10 cellular contexts compared by ENCODE assay signal in the genomic region with DNA sequence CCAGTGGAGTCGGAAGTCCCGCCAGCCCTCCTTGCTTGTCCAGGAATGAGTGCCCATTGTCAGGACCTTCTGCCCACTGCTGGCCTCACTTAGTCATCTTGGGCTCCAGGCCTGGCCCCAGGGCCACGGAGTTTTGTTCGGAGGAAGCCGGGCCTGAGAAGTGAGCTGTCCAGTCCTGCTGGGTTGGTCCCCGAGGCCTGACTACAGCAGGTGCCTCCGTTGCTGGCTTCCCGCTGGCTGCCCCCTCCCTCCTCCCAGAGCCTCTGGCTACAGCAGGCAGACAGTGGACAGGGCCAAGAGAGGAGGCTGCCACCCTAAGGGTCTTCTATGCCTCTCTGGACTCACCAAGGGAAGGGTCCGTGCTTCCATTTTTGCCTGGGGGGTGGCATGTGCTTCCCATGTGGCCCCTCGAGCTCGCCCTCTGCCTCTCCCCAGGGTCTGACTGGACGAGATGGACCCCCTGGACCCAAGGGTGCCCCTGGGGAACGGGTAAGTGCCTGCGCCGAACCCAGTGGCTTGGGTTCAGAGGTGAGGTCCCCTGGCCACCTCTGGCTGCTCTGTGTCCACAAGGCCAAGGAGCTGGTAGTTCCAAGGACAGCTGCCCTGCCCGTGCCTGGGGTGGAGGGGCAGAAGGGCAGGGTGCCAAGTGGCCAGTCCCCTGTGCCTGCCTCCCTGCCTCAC. TPM values are rescaled to one million over a fixed set of nuclear protein-coding genes. Genes with fewer than 3 reads are reported as not detected.
DNase-seq lines count a peak whose midpoint lies in the region; ATAC-seq, FAIRE-seq and TF ChIP-seq lines count a peak whose summit lies in the region.
"Had no signal": no experiment of that assay in that cellular context is flagged by ENCODE, and none has a peak within 500 bp of the region (broad histone marks: within the 10 kb centered on the region; RNA-seq: fewer than 3 reads in every experiment).

No MANE protein-coding gene starts in this region.

- peak overlapping the region; percentile 64 for H2BK15ac ChIP-seq in neuronal stem cell (ENCODE audit: low read length)

- peak; percentile 60 for FAIRE-seq in endothelial cell of umbilical vein (lab: Jason Lieb, UNC)

- CTCF ChIA-PET in endothelial cell of umbilical vein (lab: Charles Lee) = interaction anchor here (0.7 kb wide), 1 partner anchor 12 kb away, joined by 3 read pairs; no protein-coding TSS in a partner anchor

- no peaks in the 10 kb centered on the region for H3K79me2 ChIP-seq in endothelial cell of umbilical vein (ENCODE audit: control insufficient read depth, insufficient read depth, low read length)

- H3K4me3 ChIP-seq in NT2/D1 (ENCODE audit: insufficient read length, low read depth) (no peak overlapping the region), endothelial cell of umbilical vein (replicated peaks in 1 of 3; ENCODE audit: insufficient read depth in 1 of 3, low read depth in 1 of 3, low read length in 3 of 3) (no peak overlapping the region), neuronal stem cell (ENCODE audit: low read length in 2 of 2) (no peak overlapping the region)
- H3K4me3 ChIP-seq: vagina had no signal

- no CpG with 5 or more reads among the region's 16 CpGs for WGBS in neuronal stem cell (ENCODE audit: extremely low coverage in 2 of 2, insufficient read length in 2 of 2, insufficient replicate concordance in 1 of 2), 2 donors

- TF ChIP-seq CTCF in endothelial cell of umbilical vein (IDR thresholded peaks at IDR 0.05; ENCODE audit: extremely low read depth in 1 of 2, insufficient read depth in 1 of 2, low read depth in 1 of 2, low read length in 2 of 2) = no peak

- H3K23ac ChIP-seq in neuronal stem cell (ENCODE audit: low read depth, low read length, poor library complexity) = peak overlapping the region; percentile 85

- H2AFZ ChIP-seq in endothelial cell of umbilical vein (ENCODE audit: low read depth, low read length) (no peak overlapping the region), neuronal stem cell (ENCODE audit: low read length) (no peak overlapping the region)

- H3K27ac ChIP-seq in endothelial cell of umbilical vein (ENCODE audit: insufficient read depth, low read depth, low read length) = no peak overlapping the region
- no peak overlapping the region for H3K27ac ChIP-seq in neuronal stem cell (replicated peaks; ENCODE audit: low read length)
- H3K27ac ChIP-seq: vagina had no signal

- ATAC-seq in activated CD4-positive, CD25-positive, alpha-beta regulatory T cell treated with anti-CD3 and anti-CD28 coated beads, Interleukin-2, amount 50 U/mL, for 24 hours = no peak
- no peak for ATAC-seq in GM21515 (IDR thresholded peaks at IDR 0.05; ENCODE audit: unreplicated experiment)

- TF ChIP-seq POLR2A in endothelial cell of umbilical vein (IDR thresholded peaks at IDR 0.05; ENCODE audit: low read depth, low read length) = no peak

- H2BK5ac ChIP-seq in neuronal stem cell (ENCODE audit: low read length) = peak overlapping the region; percentile 90

- H4K8ac ChIP-seq in neuronal stem cell (ENCODE audit: low read depth, low read length) = no peak overlapping the region

- no peaks in the 10 kb centered on the region for H3K27me3 ChIP-seq in NT2/D1 (ENCODE audit: insufficient read depth, insufficient read length)
- H3K27me3 ChIP-seq in endothelial cell of umbilical vein (ENCODE audit: control insufficient read depth in 2 of 2, insufficient read depth in 2 of 2, low read length in 2 of 2) = peaks cover 12 to 28% of the 10 kb centered on the region in 2 experiments
- H3K27me3 ChIP-seq in neuronal stem cell (ENCODE audit: control insufficient read depth in 3 of 3, insufficient read depth in 3 of 3, low read depth in 1 of 3, low read length in 3 of 3) = peaks cover 0 to 52% (median 10%) of the 10 kb centered on the region in 3 experiments

- peaks cover 2% of the 10 kb centered on the region for H3K79me1 ChIP-seq in neuronal stem cell (ENCODE audit: low read depth, low read length)

- H3K14ac ChIP-seq in neuronal stem cell (ENCODE audit: low read length) = no peak overlapping the region

- peak overlapping the region; percentile 100 for H2AK5ac ChIP-seq in neuronal stem cell (ENCODE audit: low read depth, low read length)

- H2BK120ac ChIP-seq in neuronal stem cell (ENCODE audit: low read depth, low read length) = no peak overlapping the region

- BruUV-seq in endothelial cell of umbilical vein (replicated peaks; lab: Mats Ljungman, UMichigan) = no TSS peak

- H3K4ac ChIP-seq in neuronal stem cell (ENCODE audit: low read length) = no peak overlapping the region

- H4K20me1 ChIP-seq in endothelial cell of umbilical vein (replicated peaks; ENCODE audit: control insufficient read depth, extremely low read depth, insufficient read depth, low read length) = no peaks in the 10 kb centered on the region

- intact Hi-C loops in endothelial cell of umbilical vein (cut with micrococcal nuclease) = no loop called here

- H3K4me1 ChIP-seq in NT2/D1 (ENCODE audit: insufficient read depth, insufficient read length) (peaks cover 54% of the 10 kb centered on the region), endothelial cell of umbilical vein (ENCODE audit: control insufficient read depth, extremely low read depth, insufficient read depth, low read length) (peaks cover 18% of the 10 kb centered on the region), neuronal stem cell (ENCODE audit: control insufficient read depth in 2 of 2, insufficient read depth in 1 of 2, low read depth in 1 of 2, low read length in 2 of 2) (peaks cover 34 to 44% of the 10 kb centered on the region in 2 donors)

- H3K9me3 ChIP-seq in NT2/D1 (ENCODE audit: insufficient read depth, low read length) (no peaks in the 10 kb centered on the region), endothelial cell of umbilical vein (replicated peaks; ENCODE audit: control insufficient read depth, insufficient read depth, low read length) (no peaks in the 10 kb centered on the region), neuronal stem cell (replicated peaks in 1 of 2; ENCODE audit: control insufficient read depth in 2 of 2, insufficient read depth in 1 of 2, low read depth in 1 of 2, low read length in 2 of 2) (no peaks in the 10 kb centered on the region)
- H3K9me3 ChIP-seq: vagina had no signal

- peak overlapping the region; percentile 78 for H3K18ac ChIP-seq in neuronal stem cell (ENCODE audit: low read length)

- peak overlapping the region; percentile 75 for H2BK12ac ChIP-seq in neuronal stem cell (ENCODE audit: low read length)

- no peaks in the 10 kb centered on the region for H3K9me1 ChIP-seq in endothelial cell of umbilical vein (replicated peaks; ENCODE audit: control insufficient read depth, extremely low read depth, insufficient read depth, low read length)

- H3K36me3 ChIP-seq in NT2/D1 (ENCODE audit: insufficient read depth, insufficient read length, low read length) = peaks cover 57% of the 10 kb centered on the region
- H3K36me3 ChIP-seq in endothelial cell of umbilical vein (ENCODE audit: control insufficient read depth in 2 of 2, extremely low read depth in 1 of 2, insufficient read depth in 2 of 2, low read length in 2 of 2) = no peaks in the 10 kb centered on the region
- no peaks in the 10 kb centered on the region for H3K36me3 ChIP-seq in neuronal stem cell (replicated peaks in 1 of 2; ENCODE audit: control insufficient read depth in 2 of 2, insufficient read depth in 2 of 2, low read length in 2 of 2)
- H3K36me3 ChIP-seq: vagina had no signal

- POLR2A ChIA-PET in endothelial cell of umbilical vein (lab: Charles Lee) = no interaction called here

- H4K91ac ChIP-seq in neuronal stem cell (ENCODE audit: low read depth, low read length, poor library complexity) = peak overlapping the region; percentile 43

- no peak overlapping the region for H3K4me2 ChIP-seq in endothelial cell of umbilical vein (ENCODE audit: insufficient read depth, low read length)
- no peak overlapping the region for H3K4me2 ChIP-seq in neuronal stem cell (ENCODE audit: insufficient read depth, low read length, poor library complexity, severe bottlenecking)

- H3K9ac ChIP-seq in NT2/D1 (ENCODE audit: insufficient read length, low read depth) = peak overlapping the region; percentile 64
- H3K9ac ChIP-seq in endothelial cell of umbilical vein (replicated peaks; ENCODE audit: extremely low read depth, insufficient read depth, low read length) = no peak overlapping the region
- no peak overlapping the region for H3K9ac ChIP-seq in neuronal stem cell (ENCODE audit: low read depth, low read length, poor library complexity)

- dilution Hi-C loops in endothelial cell of umbilical vein (cut with MboI; ENCODE audit: extremely low pct_ligation_motif_present, low sequenced_read_pairs) = no loop called here

- DNase-seq in EH (ENCODE audit: low read depth) (peak; percentile 51), NT2/D1 (ENCODE audit: low read depth, low spot score) (no peak), endothelial cell of umbilical vein (ENCODE audit: low read depth, low spot score) (peak; percentile 48), neuronal stem cell (ENCODE audit: low spot score) (no peak), NCI-H2196 (lab: John Stamatoyannopoulos, UW; ENCODE audit: unreplicated experiment) (no peak)
- DNase-seq in stimulated activated CD4-positive, alpha-beta T cell treated with anti-CD3 and anti-CD28 coated beads, Interleukin-15, amount 100 ng/mL, for 24 hours = no peak

RNA-seq across cellular contexts. Expression of gene COL9A3, which starts 2.8 kb away (rescaled TPM):
- total RNA-seq in endothelial cell of umbilical vein = 0.60 and 0.76 TPM in 2 replicates
- 0.19 and 0.46 TPM in 2 replicates for polyA plus RNA-seq in endothelial cell of umbilical vein
- polyA plus RNA-seq in endothelial cell of umbilical vein (2011; cell fraction: cytosol; rRNA removed) = 0.23 and 0.32 TPM in 2 replicates
- 1.8 TPM in 2 replicates for polyA plus RNA-seq in endothelial cell of umbilical vein (2011; cell fraction: nucleus; rRNA removed)
- 0.41 and 1.8 TPM in 2 replicates for polyA plus RNA-seq in endothelial cell of umbilical vein (2012)
- polyA minus RNA-seq in endothelial cell of umbilical vein = 0.08 TPM in 1 of 2 replicates, not detected in the other
- polyA minus RNA-seq in endothelial cell of umbilical vein (2011; cell fraction: cytosol; rRNA and poly(A)+ RNA removed) = 8.6 TPM
- polyA minus RNA-seq in endothelial cell of umbilical vein (2011; cell fraction: nucleus; rRNA and poly(A)+ RNA removed) = not detected in 2 replicates
- 77.2 TPM for polyA plus RNA-seq in neuronal stem cell (2013, experiment 1 of 2)
- polyA plus RNA-seq in neuronal stem cell (2013, experiment 2 of 2) = 77.0 TPM
- total RNA-seq: CD4-positive, alpha-beta memory T cell had no signal

RNA-seq across cellular contexts. Expression of gene OGFR, which starts 15.0 kb away (rescaled TPM):
- total RNA-seq in endothelial cell of umbilical vein = 35.1 and 44.0 TPM in 2 replicates
- 30.4 and 30.8 TPM in 2 replicates for polyA plus RNA-seq in endothelial cell of umbilical vein
- 30.0 and 36.7 TPM in 2 replicates for polyA plus RNA-seq in endothelial cell of umbilical vein (2011; cell fraction: cytosol; rRNA removed)
- polyA plus RNA-seq in endothelial cell of umbilical vein (2011; cell fraction: nucleus; rRNA removed) = 38.4 and 43.1 TPM in 2 replicates
- 24.5 and 27.1 TPM in 2 replicates for polyA plus RNA-seq in endothelial cell of umbilical vein (2012)
- polyA minus RNA-seq in endothelial cell of umbilical vein = 18.0 and 22.8 TPM in 2 replicates
- 31.2 TPM for polyA minus RNA-seq in endothelial cell of umbilical vein (2011; cell fraction: cytosol; rRNA and poly(A)+ RNA removed)
- polyA minus RNA-seq in endothelial cell of umbilical vein (2011; cell fraction: nucleus; rRNA and poly(A)+ RNA removed) = 5.7 and 10.0 TPM in 2 replicates
- 15.0 TPM for polyA plus RNA-seq in neuronal stem cell (2013, experiment 1 of 2)
- 14.7 TPM for polyA plus RNA-seq in neuronal stem cell (2013, experiment 2 of 2)

RNA-seq across cellular contexts. Expression of gene MRGBP, which starts 23.4 kb away (rescaled TPM):
- 17.0 and 17.7 TPM in 2 replicates for total RNA-seq in endothelial cell of umbilical vein
- polyA plus RNA-seq in endothelial cell of umbilical vein = 17.1 and 18.5 TPM in 2 replicates
- 17.5 and 18.1 TPM in 2 replicates for polyA plus RNA-seq in endothelial cell of umbilical vein (2011; cell fraction: cytosol; rRNA removed)
- polyA plus RNA-seq in endothelial cell of umbilical vein (2011; cell fraction: nucleus; rRNA removed) = 13.0 and 14.4 TPM in 2 replicates
- 16.1 and 16.2 TPM in 2 replicates for polyA plus RNA-seq in endothelial cell of umbilical vein (2012)
- polyA minus RNA-seq in endothelial cell of umbilical vein = 10.6 and 15.1 TPM in 2 replicates
- polyA minus RNA-seq in endothelial cell of umbilical vein (2011; cell fraction: cytosol; rRNA and poly(A)+ RNA removed) = 11.3 TPM
- 4.5 and 5.0 TPM in 2 replicates for polyA minus RNA-seq in endothelial cell of umbilical vein (2011; cell fraction: nucleus; rRNA and poly(A)+ RNA removed)
- polyA plus RNA-seq in neuronal stem cell (2013, experiment 1 of 2) = 15.5 TPM
- 15.6 TPM for polyA plus RNA-seq in neuronal stem cell (2013, experiment 2 of 2)

RNA-seq across cellular contexts. Expression of gene TCFL5, which starts 42.0 kb away (rescaled TPM):
- 9.4 and 11.1 TPM in 2 replicates for total RNA-seq in endothelial cell of umbilical vein
- polyA plus RNA-seq in endothelial cell of umbilical vein = 3.0 and 4.4 TPM in 2 replicates
- 5.7 and 6.0 TPM in 2 replicates for polyA plus RNA-seq in endothelial cell of umbilical vein (2011; cell fraction: cytosol; rRNA removed)
- polyA plus RNA-seq in endothelial cell of umbilical vein (2011; cell fraction: nucleus; rRNA removed) = 7.8 and 8.1 TPM in 2 replicates
- polyA plus RNA-seq in endothelial cell of umbilical vein (2012) = 8.1 and 9.7 TPM in 2 replicates
- 4.7 and 4.9 TPM in 2 replicates for polyA minus RNA-seq in endothelial cell of umbilical vein
- 10.7 TPM for polyA minus RNA-seq in endothelial cell of umbilical vein (2011; cell fraction: cytosol; rRNA and poly(A)+ RNA removed)
- 1.8 and 2.0 TPM in 2 replicates for polyA minus RNA-seq in endothelial cell of umbilical vein (2011; cell fraction: nucleus; rRNA and poly(A)+ RNA removed)
- polyA plus RNA-seq in neuronal stem cell (2013, experiment 1 of 2) = 14.5 TPM
- polyA plus RNA-seq in neuronal stem cell (2013, experiment 2 of 2) = 15.3 TPM

Comparison
In these comparisons a context has a peak if more than half of its experiments do, and no peak if none do; other contexts are left out.
1. DNase-seq: peak in EH (single experiment) and endothelial cell of umbilical vein (single experiment); none in NT2/D1 (single experiment), neuronal stem cell (single experiment), NCI-H2196 (single experiment) and stimulated activated CD4-positive, alpha-beta T cell treated with anti-CD3 and anti-CD28 coated beads, Interleukin-15, amount 100 ng/mL, for 24 hours (single experiment).